Comparison of ENCODE assay signal across 10 cellular contexts in genomic region chr4:107862658-107863057, GRCh38. TPM values are rescaled to one million over a fixed set of nuclear protein-coding genes. Genes with fewer than 3 reads are reported as not detected.
A peak's percentile ranks its signal among the peaks of the same experiment; 100 is the strongest.
DNase-seq lines count a peak whose midpoint lies in the region; ATAC-seq and TF ChIP-seq lines count a peak whose summit lies in the region.
"Had no signal": no experiment of that assay in that cellular context is flagged by ENCODE, and none has a peak within 500 bp of the region (broad histone marks: within the 10 kb centered on the region; RNA-seq: fewer than 3 reads in every experiment).

No MANE protein-coding gene starts in this region.

- in situ Hi-C loops in brain microvascular endothelial cell (cut with HindIII; ENCODE audit: low pct_ligation_motif_present, low sequenced_read_pairs) = no loop called here

- DNase-seq in GM12865 (ENCODE audit: low read depth) (peak; percentile 4), M059J (ENCODE audit: low read depth) (peak; percentile 97), brain microvascular endothelial cell (peak; percentile 79), lung (ENCODE audit: low spot score) (peak; percentile 42), middle frontal gyrus (ENCODE audit: extremely low spot score, low spot score) (no peak), NCI-H1436 treated with DMSO at 0.1 percent for 48 hours (lab: John Stamatoyannopoulos, UW) (no peak)
- DNase-seq in activated CD8-positive, alpha-beta memory T cell treated with anti-CD3 and anti-CD28 coated beads, Interleukin-2, amount 50 U/mL, for 48 hours = no peak
- DNase-seq: MM.1S, natural killer cell had no signal

- no peaks in the 10 kb centered on the region for H3K27me3 ChIP-seq in brain microvascular endothelial cell (replicated peaks)
- no peaks in the 10 kb centered on the region for H3K27me3 ChIP-seq in lung (ENCODE audit: control insufficient read depth, insufficient read depth)

- no peak for TF ChIP-seq CTCF in GM12865 (IDR thresholded peaks at IDR 0.05; ENCODE audit: insufficient read depth, low read depth, low read length, missing control alignments)
- TF ChIP-seq CTCF in brain microvascular endothelial cell (IDR thresholded peaks at IDR 0.05; ENCODE audit: low read depth, low read length, missing control alignments) = no peak
- no peak for TF ChIP-seq CTCF in lung (IDR thresholded peaks at IDR 0.05; ENCODE audit: control extremely low read depth, extremely low read depth)

- peak overlapping the region; percentile 65 for H3K27ac ChIP-seq in brain microvascular endothelial cell
- H3K27ac ChIP-seq in lung (ENCODE audit: low read depth in 1 of 2, low read length in 1 of 2) = peak overlapping the region; percentile 67 to 80

- WGBS in lung, 2 donors = 50 to 79% methylated on average over 5 of the region's 5 CpGs

- peaks cover 7 to 27% of the 10 kb centered on the region in 2 donors for H3K4me1 ChIP-seq in lung (ENCODE audit: control insufficient read depth in 2 of 2, insufficient read depth in 2 of 2, low read length in 2 of 2)

- ATAC-seq in lung (ENCODE audit: insufficient read depth, low FRiP score) (peak; percentile 61), HG02623 (IDR thresholded peaks at IDR 0.05; ENCODE audit: unreplicated experiment) (no peak)

- no peak overlapping the region for H3K4me3 ChIP-seq in GM12865 (ENCODE audit: low read depth, low read length)
- no peak overlapping the region for H3K4me3 ChIP-seq in brain microvascular endothelial cell (ENCODE audit: low read depth, low read length)
- H3K4me3 ChIP-seq in lung = no peak overlapping the region

- H3K9me3 ChIP-seq in lung (ENCODE audit: control insufficient read depth in 2 of 2, insufficient read depth in 1 of 2, low read length in 1 of 2) = no peaks in the 10 kb centered on the region

- H3K36me3 ChIP-seq in brain microvascular endothelial cell (replicated peaks) (no peaks in the 10 kb centered on the region), lung (ENCODE audit: control insufficient read depth in 2 of 2, insufficient read depth in 2 of 2, low read length in 2 of 2) (peaks cover 1 to 5% of the 10 kb centered on the region in 2 donors)

RNA-seq across cellular contexts. Expression of gene SGMS2, which starts 37.9 kb away (rescaled TPM):
- 24.7 and 27.1 TPM in 2 replicates for total RNA-seq in M059J (2014; rRNA removed; shearing (Covaris generic))
- 100 to 1,000 TPM in 1 of 2 donors, 10 to 100 TPM in 1; 60.5 to 124 TPM for total RNA-seq in lung
- polyA plus RNA-seq in lung = 10 to 100 TPM; 10.0 to 32.2 TPM

Comparison
In these comparisons a context has a peak if more than half of its experiments do, and no peak if none do; other contexts are left out.
1. DNase-seq: peak in GM12865 (single experiment), M059J (single experiment), brain microvascular endothelial cell (single experiment) and lung (single experiment); none in activated CD8-positive, alpha-beta memory T cell treated with anti-CD3 and anti-CD28 coated beads, Interleukin-2, amount 50 U/mL, for 48 hours (single experiment), middle frontal gyrus (single experiment) and NCI-H1436 treated with DMSO at 0.1 percent for 48 hours (single experiment).